Comparison of ENCODE assay signal across 28 cellular contexts in genomic region chr1:150185481-150185880, GRCh38. TPM values are rescaled to one million over a fixed set of nuclear protein-coding genes. Genes with fewer than 3 reads are reported as not detected.
DNase-seq lines count a peak whose midpoint lies in the region; ATAC-seq, FAIRE-seq and TF ChIP-seq lines count a peak whose summit lies in the region.
"Had no signal": no experiment of that assay in that cellular context is flagged by ENCODE, and none has a peak within 500 bp of the region (broad histone marks: within the 10 kb centered on the region; RNA-seq: fewer than 3 reads in every experiment).

No MANE protein-coding gene starts in this region.

- no peaks in the 10 kb centered on the region for H3K79me1 ChIP-seq in neuronal stem cell (ENCODE audit: low read depth, low read length)

- no peak for DNase-seq in HepG2 (ENCODE audit: low spot score)
- DNase-seq in right lobe of liver: no peak
- no peak for DNase-seq in K562 (ENCODE audit: extremely low read depth in 1 of 4, low spot score in 3 of 4)
- DNase-seq in neuronal stem cell (ENCODE audit: low spot score): no peak
- DNase-seq in upper lobe of left lung: no peak
- no peak for DNase-seq in dermis blood vessel endothelial cell
- DNase-seq: BE2C, Calu3, DMS79 treated with DMSO at 0.1 percent for 48 hours, GF-D8, GOT3, Karpas-422, NCI-H1092, NCI-H1417 treated with DMSO at 0.1 percent for 48 hours, NCI-H1694 treated with DMSO at 0.1 percent for 48 hours, NCI-H2081 treated with DMSO at 0.1 percent for 48 hours, NCI-H2171, NCI-H226, NCI-H510A, NCI-H69, SJCRH30 had no signal

- BruUV-seq in HepG2 (replicated peaks; lab: Mats Ljungman, UMichigan) (no TSS peak), K562 (replicated peaks; lab: Mats Ljungman, UMichigan) (no TSS peak)

- intact Hi-C loops in HepG2 (cut with micrococcal nuclease; ENCODE audit: unreplicated experiment) (no loop called here), right lobe of liver (cut with DNase I) (no loop called here), K562 (cut with micrococcal nuclease) (loop anchor here (5.0 kb wide), 2 partner anchors 118 to 223 kb away; partner anchors contain the start of gene VPS45)

- H2AFZ ChIP-seq in HepG2 (ENCODE audit: low read length) (no peak overlapping the region), K562 (ENCODE audit: low read depth, low read length) (no peak overlapping the region), neuronal stem cell (ENCODE audit: low read length) (no peak overlapping the region)

- no peak for TF ChIP-seq RAD21 in HepG2 (CRISPR knock-in tag; IDR thresholded peaks at IDR 0.05)
- TF ChIP-seq RAD21 in K562 (CRISPR knock-in tag; conservative IDR thresholded peaks at IDR 0.05 in 1 of 2, IDR thresholded peaks at IDR 0.05 in 1 of 2): no peak

- no peaks in the 10 kb centered on the region for H3K9me1 ChIP-seq in K562 (ENCODE audit: control insufficient read depth, insufficient read depth, low read length)

- no peak overlapping the region for H2BK5ac ChIP-seq in neuronal stem cell (ENCODE audit: low read length)

- H3K9ac ChIP-seq in HepG2 (ENCODE audit: insufficient read depth, low read depth, low read length) (no peak overlapping the region), K562 (ENCODE audit: insufficient read depth in 1 of 2, low read depth in 2 of 2, low read length in 2 of 2) (no peak overlapping the region), neuronal stem cell (ENCODE audit: low read depth, low read length, poor library complexity) (no peak overlapping the region)

- no peak overlapping the region for H2BK15ac ChIP-seq in neuronal stem cell (ENCODE audit: low read length)

- POLR2A ChIA-PET in HepG2 (lab: Yijun Ruan, JAX): interaction anchor here (1.1 to 2.1 kb wide), 2 partner anchors 257 to 298 kb away, joined by 3 to 18 read pairs; a partner anchor contains a TSS
- POLR2A ChIA-PET in K562 (lab: Yijun Ruan, JAX): interaction anchor here (0.7 to 2.9 kb wide), 4 partner anchors 24 to 298 kb away, joined by 3 to 27 read pairs (median 6); a partner anchor contains a TSS

- no peak overlapping the region for H3K18ac ChIP-seq in neuronal stem cell (ENCODE audit: low read length)

- H3K36me3 ChIP-seq in HepG2 (replicated peaks in 1 of 2; ENCODE audit: control insufficient read depth in 1 of 2, insufficient read depth in 2 of 2, low read length in 2 of 2) (no peaks in the 10 kb centered on the region), right lobe of liver (no peaks in the 10 kb centered on the region), K562 (ENCODE audit: control insufficient read depth, insufficient read depth, low read length) (no peaks in the 10 kb centered on the region), neuronal stem cell (replicated peaks in 1 of 2; ENCODE audit: control insufficient read depth in 2 of 2, insufficient read depth in 2 of 2, low read length in 2 of 2) (no peaks in the 10 kb centered on the region), upper lobe of left lung (no peaks in the 10 kb centered on the region)
- H3K36me3 ChIP-seq: BE2C, HAP-1, SJCRH30 had no signal

- ATAC-seq in HepG2: no peak
- no peak for ATAC-seq in right lobe of liver
- no peak for ATAC-seq in K562
- no peak for ATAC-seq in GM21526 (IDR thresholded peaks at IDR 0.05; ENCODE audit: low FRiP score, unreplicated experiment)
- no peak for ATAC-seq in upper lobe of left lung (ENCODE audit: low FRiP score in 2 of 2)
- ATAC-seq: Right ventricle myocardium inferior, SK-N-SH treated with all-trans-retinoic acid at 6 μM for 48 hours had no signal

- H3K9me3 ChIP-seq in HepG2 (ENCODE audit: low read length): no peaks in the 10 kb centered on the region
- no peaks in the 10 kb centered on the region for H3K9me3 ChIP-seq in right lobe of liver
- H3K9me3 ChIP-seq in K562 (replicated peaks; ENCODE audit: control insufficient read depth, insufficient read depth, low read depth, low read length): no peaks in the 10 kb centered on the region
- H3K9me3 ChIP-seq in neuronal stem cell (replicated peaks in 1 of 2; ENCODE audit: control insufficient read depth in 2 of 2, insufficient read depth in 1 of 2, low read depth in 1 of 2, low read length in 2 of 2): peaks cover 0 to 3% of the 10 kb centered on the region in 2 donors
- no peaks in the 10 kb centered on the region for H3K9me3 ChIP-seq in upper lobe of left lung
- H3K9me3 ChIP-seq: BE2C, HAP-1, SJCRH30 had no signal

- H3K4me1 ChIP-seq in HepG2 (ENCODE audit: insufficient read depth, low read length): peaks cover 34% of the 10 kb centered on the region
- H3K4me1 ChIP-seq in right lobe of liver: no peaks in the 10 kb centered on the region
- peaks cover 4 to 12% of the 10 kb centered on the region in 2 experiments; a peak in 4 of 5 replicates for H3K4me1 ChIP-seq in K562 (replicated peaks in 1 of 2; ENCODE audit: control insufficient read depth in 2 of 2, insufficient read depth in 2 of 2, low read length in 2 of 2)
- H3K4me1 ChIP-seq in neuronal stem cell (ENCODE audit: control insufficient read depth in 2 of 2, insufficient read depth in 1 of 2, low read depth in 1 of 2, low read length in 2 of 2): peaks cover 0 to 4% of the 10 kb centered on the region in 2 donors
- H3K4me1 ChIP-seq in upper lobe of left lung: peaks cover 0 to 15% (median 6%) of the 10 kb centered on the region in 4 donors
- H3K4me1 ChIP-seq: BE2C, HAP-1 had no signal

- no peak overlapping the region for H3K4me2 ChIP-seq in HepG2 (ENCODE audit: low read depth, low read length)
- no peak overlapping the region for H3K4me2 ChIP-seq in K562 (ENCODE audit: insufficient read depth, low read length)
- peak overlapping the region; percentile 2 for H3K4me2 ChIP-seq in neuronal stem cell (ENCODE audit: insufficient read depth, low read length, poor library complexity, severe bottlenecking)

- TF ChIP-seq CTCF in HepG2 (CRISPR knock-in tag; IDR thresholded peaks at IDR 0.05) (no peak), right lobe of liver (IDR thresholded peaks at IDR 0.05) (no peak), K562 (IDR thresholded peaks at IDR 0.05 in 2 of 3, conservative IDR thresholded peaks at IDR 0.05 in 1 of 3; ENCODE audit: insufficient read depth in 2 of 3, low read depth in 1 of 3, low read length in 3 of 3) (no peak), upper lobe of left lung (IDR thresholded peaks at IDR 0.05) (no peak)

- CTCF ChIA-PET in HepG2 (lab: Yijun Ruan, JAX; ENCODE audit: low intra/inter-chr PET ratio, low total read pairs): interaction anchor here (2.5 kb wide), 1 partner anchor 223 kb away, joined by 12 read pairs; no protein-coding TSS in a partner anchor
- CTCF ChIA-PET in K562 (lab: Yijun Ruan, JAX; ENCODE audit: low intra/inter-chr PET ratio): no interaction called here

- no peak overlapping the region for H2BK12ac ChIP-seq in neuronal stem cell (ENCODE audit: low read length)

- no peak overlapping the region for H3K4me3 ChIP-seq in HepG2 (replicated peaks in 1 of 3; ENCODE audit: insufficient read depth in 1 of 3, low read depth in 2 of 3, low read length in 3 of 3)
- H3K4me3 ChIP-seq in right lobe of liver: peak overlapping the region in 1 of 3 donors; percentile 47
- H3K4me3 ChIP-seq in K562: no peak overlapping the region
- H3K4me3 ChIP-seq in neuronal stem cell (ENCODE audit: low read length in 2 of 2): no peak overlapping the region
- H3K4me3 ChIP-seq in upper lobe of left lung: no peak overlapping the region
- H3K4me3 ChIP-seq: HAP-1, SJCRH30 had no signal

- H3K79me2 ChIP-seq in HepG2 (ENCODE audit: insufficient read depth, low read length) (no peaks in the 10 kb centered on the region), K562 (ENCODE audit: control insufficient read depth, insufficient read depth, low read length) (no peaks in the 10 kb centered on the region)

- no peak overlapping the region for H4K91ac ChIP-seq in neuronal stem cell (ENCODE audit: low read depth, low read length, poor library complexity)

- no peak overlapping the region for H3K14ac ChIP-seq in neuronal stem cell (ENCODE audit: low read length)

- no peak overlapping the region for H3K4ac ChIP-seq in neuronal stem cell (ENCODE audit: low read length)

- no peak overlapping the region for H4K8ac ChIP-seq in neuronal stem cell (ENCODE audit: low read depth, low read length)

- in situ Hi-C loops in HepG2 (cut with HindIII; ENCODE audit: extremely low pct_ligation_motif_present, low pct_unique_long_range_greater_than_20kb): no loop called here
- in situ Hi-C loops in K562 (cut with MboI): no loop called here

- WGBS in HepG2 (ENCODE audit: low lambda C conversion rate): 81% methylated on average over 7 of the region's 7 CpGs
- 86% methylated on average over 5 of the region's 7 CpGs for WGBS in right lobe of liver (ENCODE audit: insufficient coverage, low coverage, low lambda C conversion rate, missing lambda C conversion rate)
- 83% methylated on average over 7 of the region's 7 CpGs for WGBS in K562 (ENCODE audit: insufficient coverage, low coverage, missing lambda C conversion rate)
- WGBS in neuronal stem cell (ENCODE audit: extremely low coverage in 2 of 2, insufficient read length in 2 of 2, insufficient replicate concordance in 1 of 2), 2 donors: no CpG with 5 or more reads among the region's 7 CpGs
- 90 to 91% methylated on average over 7 of the region's 7 CpGs for WGBS in upper lobe of left lung, 2 donors

- no peaks in the 10 kb centered on the region for H4K20me1 ChIP-seq in HepG2 (ENCODE audit: insufficient read depth, low read length)
- H4K20me1 ChIP-seq in K562 (replicated peaks; ENCODE audit: control insufficient read depth, insufficient read depth, low read length): no peaks in the 10 kb centered on the region

- H2BK120ac ChIP-seq in neuronal stem cell (ENCODE audit: low read depth, low read length): no peak overlapping the region

- TF ChIP-seq EP300 in HepG2 (IDR thresholded peaks at IDR 0.05; ENCODE audit: low read depth in 2 of 2, low read length in 2 of 2): no peak
- no peak for TF ChIP-seq EP300 in HepG2 (CRISPR knock-in tag; IDR thresholded peaks at IDR 0.05; ENCODE audit: borderline replicate concordance)
- no peak for TF ChIP-seq EP300 in K562 (IDR thresholded peaks at IDR 0.05; ENCODE audit: low read length)
- no peak for TF ChIP-seq EP300 in upper lobe of left lung (IDR thresholded peaks at IDR 0.05)

- FAIRE-seq in HepG2 (lab: Jason Lieb, UNC) (no peak), K562 (lab: Jason Lieb, UNC) (no peak)
- FAIRE-seq: GM12892, GM19239 had no signal

- H3K27ac ChIP-seq in HepG2 (ENCODE audit: extremely low read length, insufficient read depth, low read length): no peak overlapping the region
- peak overlapping the region in 1 of 3 donors; percentile 44 for H3K27ac ChIP-seq in right lobe of liver
- no peak overlapping the region for H3K27ac ChIP-seq in K562 (ENCODE audit: extremely low read depth, low read depth, low read length)
- H3K27ac ChIP-seq in neuronal stem cell (replicated peaks; ENCODE audit: low read length): no peak overlapping the region
- H3K27ac ChIP-seq in upper lobe of left lung: no peak overlapping the region
- H3K27ac ChIP-seq: 22Rv1, SJCRH30 had no signal

- H2AK5ac ChIP-seq in neuronal stem cell (ENCODE audit: low read depth, low read length): no peak overlapping the region

- H3K27me3 ChIP-seq in HepG2 (ENCODE audit: control insufficient read depth in 1 of 2, insufficient read depth in 2 of 2, low read length in 2 of 2) (peaks cover 0 to 7% of the 10 kb centered on the region in 2 experiments; a peak in 2 of 5 replicates), right lobe of liver (no peaks in the 10 kb centered on the region), K562 (ENCODE audit: control insufficient read depth in 2 of 2, insufficient read depth in 2 of 2, low read length in 2 of 2) (no peaks in the 10 kb centered on the region), neuronal stem cell (ENCODE audit: control insufficient read depth in 3 of 3, insufficient read depth in 3 of 3, low read depth in 1 of 3, low read length in 3 of 3) (no peaks in the 10 kb centered on the region), upper lobe of left lung (no peaks in the 10 kb centered on the region)
- H3K27me3 ChIP-seq: BE2C, SJCRH30 had no signal

- H3K23ac ChIP-seq in neuronal stem cell (ENCODE audit: low read depth, low read length, poor library complexity): no peak overlapping the region

- TF ChIP-seq POLR2A in HepG2 (IDR thresholded peaks at IDR 0.05; ENCODE audit: insufficient read depth in 1 of 2, low read depth in 2 of 2, low read length in 2 of 2): no peak
- TF ChIP-seq POLR2A in right lobe of liver (IDR thresholded peaks at IDR 0.05): no peak
- TF ChIP-seq POLR2A in K562 (conservative IDR thresholded peaks at IDR 0.05): no peak
- no peak for TF ChIP-seq POLR2A in upper lobe of left lung (IDR thresholded peaks at IDR 0.05)

RNA-seq across cellular contexts. Expression of gene PLEKHO1, which starts 35.8 kb away (rescaled TPM):
- total RNA-seq in HepG2 (2016; rRNA removed; fragmentation: Illumina TruSeq; extraction: Trizol) (9.0 and 10.1 TPM in 2 replicates), right lobe of liver (10 to 100 TPM in 1 of 6 experiments, 1 to 10 TPM in 5; 3.4 to 11.7 (median 5.3) TPM), K562 (2014; rRNA removed) (13.3 and 16.2 TPM in 2 replicates), K562 (2014; rRNA removed; fragmentation: Illumina TruSeq; extraction: Trizol) (6.8 and 6.9 TPM in 2 replicates), K562 (2015; rRNA removed; fragmentation: Illumina TruSeq; extraction: Trizol) (8.5 and 8.6 TPM in 2 replicates), K562 (2021) (9.7 and 11.1 TPM in 2 replicates), upper lobe of left lung (100 to 1,000 TPM in 1 of 6 donors, 10 to 100 TPM in 5; 27.8 to 111 (median 61.9) TPM), dermis blood vessel endothelial cell (31.0 and 65.9 TPM in 2 replicates)
- 11.3 and 11.7 TPM in 2 replicates for total RNA-seq in HepG2 (2016; cell fraction: cytosol; rRNA removed; fragmentation: Illumina TruSeq; extraction: Trizol; ENCODE audit: low read depth)
- total RNA-seq in HepG2 (2016; cell fraction: insoluble cytoplasmic fraction; rRNA removed; fragmentation: Illumina TruSeq; extraction: Trizol): 8.0 and 10.1 TPM in 2 replicates
- total RNA-seq in HepG2 (2016; cell fraction: membrane; rRNA removed; fragmentation: Illumina TruSeq; extraction: Trizol): 16.5 and 22.8 TPM in 2 replicates
- 6.0 and 7.8 TPM in 2 replicates for total RNA-seq in HepG2 (2016; cell fraction: nucleus; rRNA removed; fragmentation: Illumina TruSeq; extraction: Trizol)
- polyA plus RNA-seq in HepG2 (2011; rRNA removed) (9.8 and 14.0 TPM in 2 replicates), K562 (2011; rRNA removed) (9.6 and 11.7 TPM in 2 replicates), K562 (2014; fragmentation: Illumina TruSeq; extraction: Trizol) (9.9 and 10.3 TPM in 2 replicates), K562 (2014; fragmentation: Nextera tagmentation; extraction: Ambion mirVana) (under 1 TPM; 0.39 to 0.52 TPM), K562 (2014; rRNA removed) (10.2 and 13.3 TPM in 2 replicates)
- polyA plus RNA-seq in HepG2 (2011; cell fraction: cytosol; rRNA removed): 7.3 and 7.8 TPM in 2 replicates
- polyA plus RNA-seq in HepG2 (2011; cell fraction: nucleus; rRNA removed): 14.5 and 15.1 TPM in 2 replicates
- 5.0 and 7.1 TPM in 2 replicates for polyA plus RNA-seq in HepG2 (2012)
- polyA plus RNA-seq in HepG2 (2016; cell fraction: cytosol; fragmentation: Illumina TruSeq; extraction: Trizol; ENCODE audit: low read depth): 14.3 and 15.3 TPM in 2 replicates
- polyA plus RNA-seq in HepG2 (2016; cell fraction: insoluble cytoplasmic fraction; fragmentation: Illumina TruSeq; extraction: Trizol; ENCODE audit: low read depth): 9.3 and 10.6 TPM in 2 replicates
- polyA plus RNA-seq in HepG2 (2016; cell fraction: membrane; fragmentation: Illumina TruSeq; extraction: Trizol; ENCODE audit: low read depth): 17.5 and 25.2 TPM in 2 replicates
- polyA plus RNA-seq in HepG2 (2016; cell fraction: nucleus; fragmentation: Illumina TruSeq; extraction: Trizol; ENCODE audit: insufficient read depth, low read depth): 13.1 and 14.2 TPM in 2 replicates
- 1.4 and 7.6 TPM in 2 replicates for polyA minus RNA-seq in HepG2 (2011; rRNA and poly(A)+ RNA removed; ENCODE audit: low replicate concordance)
- 3.5 and 4.0 TPM in 2 replicates for polyA minus RNA-seq in HepG2 (2011; cell fraction: cytosol; rRNA and poly(A)+ RNA removed)
- polyA minus RNA-seq in HepG2 (2011; cell fraction: nucleus; rRNA and poly(A)+ RNA removed): 4.4 and 5.0 TPM in 2 replicates
- total RNA-seq in K562 (2011; cell fraction: chromatin; rRNA removed; ENCODE audit: low replicate concordance): 15.4 and 19.3 TPM in 2 replicates
- 8.4 and 10.0 TPM in 2 replicates for total RNA-seq in K562 (2011; cell fraction: nucleolus; rRNA removed)
- 12.5 and 15.6 TPM in 2 replicates for total RNA-seq in K562 (2011; cell fraction: nucleoplasm; rRNA removed)
- 9.5 and 10.1 TPM in 2 replicates for polyA plus RNA-seq in K562 (2011; cell fraction: cytosol; rRNA removed)
- 15.3 and 20.6 TPM in 2 replicates for polyA plus RNA-seq in K562 (2011; cell fraction: nucleus; rRNA removed)
- polyA plus RNA-seq in K562 (2012): 6.1 and 10.3 TPM in 2 replicates
- polyA minus RNA-seq in K562 (2011; rRNA and poly(A)+ RNA removed): 5.1 and 8.4 TPM in 2 replicates
- polyA minus RNA-seq in K562 (2011; cell fraction: cytosol; rRNA and poly(A)+ RNA removed): 5.7 and 8.6 TPM in 2 replicates
- 3.0 and 5.4 TPM in 2 replicates for polyA minus RNA-seq in K562 (2011; cell fraction: nucleus; rRNA and poly(A)+ RNA removed)
- polyA plus RNA-seq in neuronal stem cell (2013, experiment 1 of 2): 66.9 TPM
- polyA plus RNA-seq in neuronal stem cell (2013, experiment 2 of 2): 65.3 TPM

RNA-seq across cellular contexts. Expression of gene ANP32E, which starts 50.4 kb away (rescaled TPM):
- total RNA-seq in HepG2 (2016; rRNA removed; fragmentation: Illumina TruSeq; extraction: Trizol) (53.0 and 88.5 TPM in 2 replicates), right lobe of liver (10 to 100 TPM in 3 of 6 experiments, 1 to 10 TPM in 3; 9.3 to 16.3 (median 11.0) TPM), K562 (2014; rRNA removed) (62.5 and 67.0 TPM in 2 replicates), K562 (2014; rRNA removed; fragmentation: Illumina TruSeq; extraction: Trizol) (105 and 135 TPM in 2 replicates), K562 (2015; rRNA removed; fragmentation: Illumina TruSeq; extraction: Trizol) (89.4 and 93.3 TPM in 2 replicates), K562 (2021) (67.8 and 92.4 TPM in 2 replicates), upper lobe of left lung (10 to 100 TPM in 5 of 6 donors, 1 to 10 TPM in 1; 7.7 to 38.8 (median 27.9) TPM), dermis blood vessel endothelial cell (18.2 and 35.8 TPM in 2 replicates)
- total RNA-seq in HepG2 (2016; cell fraction: cytosol; rRNA removed; fragmentation: Illumina TruSeq; extraction: Trizol; ENCODE audit: low read depth): 3.4 and 3.8 TPM in 2 replicates
- total RNA-seq in HepG2 (2016; cell fraction: insoluble cytoplasmic fraction; rRNA removed; fragmentation: Illumina TruSeq; extraction: Trizol): 53.3 and 87.6 TPM in 2 replicates
- total RNA-seq in HepG2 (2016; cell fraction: membrane; rRNA removed; fragmentation: Illumina TruSeq; extraction: Trizol): 13.6 and 13.8 TPM in 2 replicates
- total RNA-seq in HepG2 (2016; cell fraction: nucleus; rRNA removed; fragmentation: Illumina TruSeq; extraction: Trizol): 23.8 and 24.4 TPM in 2 replicates
- polyA plus RNA-seq in HepG2 (2011; rRNA removed) (6.9 and 10.3 TPM in 2 replicates), K562 (2011; rRNA removed) (34.3 and 60.4 TPM in 2 replicates), K562 (2014; fragmentation: Illumina TruSeq; extraction: Trizol) (110 and 124 TPM in 2 replicates), K562 (2014; fragmentation: Nextera tagmentation; extraction: Ambion mirVana) (100 to 1,000 TPM; 133 to 197 TPM), K562 (2014; rRNA removed) (99.8 and 104 TPM in 2 replicates)
- polyA plus RNA-seq in HepG2 (2011; cell fraction: cytosol; rRNA removed): 3.2 and 4.9 TPM in 2 replicates
- 1.3 and 2.4 TPM in 2 replicates for polyA plus RNA-seq in HepG2 (2011; cell fraction: nucleus; rRNA removed)
- 24.0 and 36.0 TPM in 2 replicates for polyA plus RNA-seq in HepG2 (2012)
- polyA plus RNA-seq in HepG2 (2016; cell fraction: cytosol; fragmentation: Illumina TruSeq; extraction: Trizol; ENCODE audit: low read depth): 2.5 and 2.8 TPM in 2 replicates
- 111 and 123 TPM in 2 replicates for polyA plus RNA-seq in HepG2 (2016; cell fraction: insoluble cytoplasmic fraction; fragmentation: Illumina TruSeq; extraction: Trizol; ENCODE audit: low read depth)
- polyA plus RNA-seq in HepG2 (2016; cell fraction: membrane; fragmentation: Illumina TruSeq; extraction: Trizol; ENCODE audit: low read depth): 10.9 and 11.3 TPM in 2 replicates
- polyA plus RNA-seq in HepG2 (2016; cell fraction: nucleus; fragmentation: Illumina TruSeq; extraction: Trizol; ENCODE audit: insufficient read depth, low read depth): 46.5 and 46.7 TPM in 2 replicates
- polyA minus RNA-seq in HepG2 (2011; rRNA and poly(A)+ RNA removed; ENCODE audit: low replicate concordance): 10.8 and 35.5 TPM in 2 replicates
- polyA minus RNA-seq in HepG2 (2011; cell fraction: cytosol; rRNA and poly(A)+ RNA removed): 9.0 and 10.3 TPM in 2 replicates
- polyA minus RNA-seq in HepG2 (2011; cell fraction: nucleus; rRNA and poly(A)+ RNA removed): 5.6 and 8.9 TPM in 2 replicates
- 8.8 and 23.9 TPM in 2 replicates for total RNA-seq in K562 (2011; cell fraction: chromatin; rRNA removed; ENCODE audit: low replicate concordance)
- 7.3 and 8.2 TPM in 2 replicates for total RNA-seq in K562 (2011; cell fraction: nucleolus; rRNA removed)
- total RNA-seq in K562 (2011; cell fraction: nucleoplasm; rRNA removed): 20.2 and 29.5 TPM in 2 replicates
- 4.0 and 15.1 TPM in 2 replicates for polyA plus RNA-seq in K562 (2011; cell fraction: cytosol; rRNA removed)
- polyA plus RNA-seq in K562 (2011; cell fraction: nucleus; rRNA removed): 6.3 and 9.6 TPM in 2 replicates
- polyA plus RNA-seq in K562 (2012): 56.3 and 162 TPM in 2 replicates
- 45.2 and 52.2 TPM in 2 replicates for polyA minus RNA-seq in K562 (2011; rRNA and poly(A)+ RNA removed)
- 22.0 and 28.1 TPM in 2 replicates for polyA minus RNA-seq in K562 (2011; cell fraction: cytosol; rRNA and poly(A)+ RNA removed)
- 7.4 and 10.8 TPM in 2 replicates for polyA minus RNA-seq in K562 (2011; cell fraction: nucleus; rRNA and poly(A)+ RNA removed)
- 111 TPM for polyA plus RNA-seq in neuronal stem cell (2013, experiment 1 of 2)
- polyA plus RNA-seq in neuronal stem cell (2013, experiment 2 of 2): 112 TPM

Comparison
In these comparisons a context has a peak if more than half of its experiments do, and no peak if none do; other contexts are left out.
1. Of the 241 proteins assayed by ChIP-seq in both HepG2 and K562: peak only in HepG2: none; only in K562: PRDM10; in both: none; in neither: 238; mixed calls (peak in some experiments, not most) for 2.